15 cellular contexts compared by ENCODE assay signal in the genomic region with DNA sequence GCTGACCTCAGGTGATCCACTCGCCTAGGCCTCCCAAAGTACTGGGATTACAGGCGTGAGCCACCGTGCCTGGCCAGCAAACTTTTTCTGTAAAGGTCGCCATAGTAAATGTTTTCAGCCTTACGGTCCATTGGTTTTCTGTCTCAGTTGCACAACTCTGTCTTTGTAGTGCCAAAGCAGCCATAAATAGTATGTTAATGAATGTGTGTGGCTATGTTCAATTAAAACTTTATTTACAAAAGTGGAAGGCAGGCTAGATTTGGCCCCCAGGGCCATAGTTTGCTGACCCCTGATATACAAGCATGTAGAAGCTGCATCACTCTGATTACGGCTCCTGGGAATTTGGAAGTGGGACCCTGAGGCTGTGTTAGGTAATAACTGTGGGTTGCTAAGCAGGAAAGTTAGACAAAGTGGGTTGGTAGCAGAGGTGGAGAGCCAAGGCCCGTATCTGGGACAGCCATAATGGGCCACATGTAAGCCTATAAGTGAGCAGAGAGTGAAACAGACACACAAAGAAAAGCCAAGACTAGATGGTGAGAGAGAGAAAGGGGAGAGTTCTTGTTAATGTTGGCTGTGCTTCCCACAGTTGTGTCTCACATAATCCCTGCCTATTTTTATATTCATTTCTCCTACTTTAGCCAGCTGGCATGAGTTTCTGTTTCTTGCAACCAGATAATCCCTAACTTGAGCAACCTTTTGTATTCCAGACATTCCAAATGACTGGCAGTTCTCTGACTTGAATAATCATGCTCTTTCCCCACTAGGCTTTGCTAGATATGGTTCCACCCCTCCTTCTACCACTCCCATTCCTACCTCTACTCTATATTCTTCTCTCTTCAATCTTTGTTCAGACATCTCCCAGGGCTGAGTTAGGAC. TPM values are rescaled to one million over a fixed set of nuclear protein-coding genes. Genes with fewer than 3 reads are reported as not detected.
DNase-seq lines count a peak whose midpoint lies in the region; ATAC-seq, FAIRE-seq and TF ChIP-seq lines count a peak whose summit lies in the region.
"Had no signal": no experiment of that assay in that cellular context is flagged by ENCODE, and none has a peak within 500 bp of the region (broad histone marks: within the 10 kb centered on the region; RNA-seq: fewer than 3 reads in every experiment).

No MANE protein-coding gene starts in this region.

- in situ Hi-C loops in GM12878 (cut with MboI) = no loop called here

- CTCF ChIA-PET in GM12878 (lab: Yijun Ruan, JAX) = no interaction called here
- CTCF ChIA-PET in CD8-positive, alpha-beta T cell (lab: Charles Lee) = no interaction called here

- RAD21 ChIA-PET in GM12878 (lab: Charles Lee; ENCODE audit: unreplicated experiment) = no interaction called here

- TF ChIP-seq CTCF in GM12878 (IDR thresholded peaks at IDR 0.05 in 2 of 3, conservative IDR thresholded peaks at IDR 0.05 in 1 of 3; ENCODE audit: control insufficient read depth in 2 of 3, extremely low read depth in 1 of 3, insufficient read depth in 1 of 3, low read depth in 3 of 3, low read length in 3 of 3) (no peak), foreskin keratinocyte (conservative IDR thresholded peaks at IDR 0.05) (no peak)
- TF ChIP-seq CTCF in CD8-positive, alpha-beta T cell (IDR thresholded peaks at IDR 0.05) = no peak

- no peak overlapping the region for H3K4me2 ChIP-seq in GM12878 (ENCODE audit: control insufficient read depth, insufficient read depth)

- H2AFZ ChIP-seq in GM12878 (ENCODE audit: control insufficient read depth, low read depth, low read length) = no peak overlapping the region

- BruUV-seq in GM12878 (replicated peaks; lab: Mats Ljungman, UMichigan) = no TSS peak

- peaks cover 3% of the 10 kb centered on the region for H3K9me3 ChIP-seq in GM12878 (replicated peaks; ENCODE audit: control insufficient read depth, insufficient read depth, low read length)
- H3K9me3 ChIP-seq in CD8-positive, alpha-beta T cell (ENCODE audit: low read length) = no peaks in the 10 kb centered on the region

- H3K4me3 Mint-ChIP-seq in CD8-positive, alpha-beta T cell = no peak overlapping the region
- H3K4me3 Mint-ChIP-seq: activated CD4-positive, alpha-beta memory T cell treated with anti-CD3 and anti-CD28 coated beads, Interleukin-2, amount 10 ng/mL, durations not matched to agents 7 days and 5 days; stimulated activated memory B cell treated with anti-CD40 and anti-IgM and Interleukin-4, amounts not matched to agents 10 μg/mL and 1 μg/mL and 100 μg/mL, for 72 hours had no signal

- intact Hi-C loops in GM12878 (cut with micrococcal nuclease; ENCODE audit: unreplicated experiment) = no loop called here
- intact Hi-C loops in sciatic nerve (cut with DNase I) = no loop called here
- intact Hi-C loops in CD8-positive, alpha-beta T cell (cut with DNase I, micrococcal nuclease) = no loop called here

- no peak for TF ChIP-seq EP300 in GM12878 (IDR thresholded peaks at IDR 0.05; ENCODE audit: borderline replicate concordance in 1 of 2, control insufficient read depth in 1 of 2, low read depth in 2 of 2, low read length in 2 of 2)

- no peaks in the 10 kb centered on the region for H3K27me3 Mint-ChIP-seq in CD8-positive, alpha-beta T cell (ENCODE audit: low read depth)
- H3K27me3 Mint-ChIP-seq: activated CD4-positive, alpha-beta memory T cell treated with anti-CD3 and anti-CD28 coated beads, Interleukin-2, amount 10 ng/mL, durations not matched to agents 7 days and 5 days; stimulated activated memory B cell treated with anti-CD40 and anti-IgM and Interleukin-4, amounts not matched to agents 10 μg/mL and 1 μg/mL and 100 μg/mL, for 72 hours had no signal

- H3K36me3 Mint-ChIP-seq in CD8-positive, alpha-beta T cell = peaks cover 15% of the 10 kb centered on the region

- ATAC-seq in GM12878 (no peak), foreskin keratinocyte (peak; percentile 47), sciatic nerve (peak; percentile 92)
- ATAC-seq in CD8-positive, alpha-beta T cell = no peak
- ATAC-seq: stimulated activated memory B cell treated with anti-CD40 and anti-IgM and Interleukin-4, amounts not matched to agents 10 μg/mL and 1 μg/mL and 100 μg/mL, for 72 hours had no signal

- 88% methylated on average over 7 of the region's 7 CpGs for WGBS in GM12878 (ENCODE audit: insufficient coverage, insufficient replicate concordance, low lambda C conversion rate, missing lambda C conversion rate)

- H3K27ac ChIP-seq in GM12878 (ENCODE audit: control insufficient read depth, insufficient read depth) (no peak overlapping the region), foreskin keratinocyte (peak overlapping the region; percentile 53)
- no peak overlapping the region for H3K27ac ChIP-seq in CD8-positive, alpha-beta T cell (ENCODE audit: low read depth, low read length)

- POLR2A ChIA-PET in GM12878 (lab: Charles Lee) = no interaction called here
- POLR2A ChIA-PET in CD8-positive, alpha-beta T cell (lab: Charles Lee) = interaction anchor here (0.6 kb wide), 1 partner anchor 871 kb away, joined by 3 read pairs; no protein-coding TSS in a partner anchor

- H3K9me3 Mint-ChIP-seq in CD8-positive, alpha-beta T cell = peaks cover 8% of the 10 kb centered on the region

- no peak overlapping the region for H3K9ac ChIP-seq in GM12878 (ENCODE audit: control insufficient read depth, insufficient read depth, low read length)

- H4K20me1 ChIP-seq in GM12878 (ENCODE audit: control insufficient read depth, insufficient read depth) = no peaks in the 10 kb centered on the region

- H3K27me3 ChIP-seq in GM12878 (replicated peaks in 1 of 2; ENCODE audit: control insufficient read depth in 2 of 2, insufficient read depth in 2 of 2, low read length in 1 of 2) (no peaks in the 10 kb centered on the region), foreskin keratinocyte (no peaks in the 10 kb centered on the region)
- no peaks in the 10 kb centered on the region for H3K27me3 ChIP-seq in CD8-positive, alpha-beta T cell (ENCODE audit: insufficient read depth, low read length)

- peak; percentile 63 for DNase-seq in ELF-1 (ENCODE audit: low read depth, low spot score)
- DNase-seq in GM12878 (ENCODE audit: low read depth, low spot score) = no peak
- DNase-seq in foreskin keratinocyte = peak; percentile 67 to 83
- no peak for DNase-seq in sciatic nerve (ENCODE audit: low spot score)
- DNase-seq in dermis blood vessel endothelial cell = no peak
- no peak for DNase-seq in DMS 273 (lab: John Stamatoyannopoulos, UW; ENCODE audit: unreplicated experiment)
- no peak for DNase-seq in CD8-positive, alpha-beta T cell
- DNase-seq in NCI-H187 (lab: John Stamatoyannopoulos, UW) = no peak
- DNase-seq: activated CD4-positive, alpha-beta memory T cell treated with anti-CD3 and anti-CD28 coated beads, Interleukin-2, amount 10 ng/mL, durations not matched to agents 7 days and 5 days; KG1; NCI-H82; nucleus accumbens; stimulated activated CD4-positive, alpha-beta T cell treated with anti-CD3 and anti-CD28 coated beads, Interleukin-2, amount 100 ng/mL, for 48 hours; T-helper 9 cell had no signal

- no peaks in the 10 kb centered on the region for H3K4me1 ChIP-seq in GM12878 (ENCODE audit: control insufficient read depth, insufficient read depth, low read length)
- no peaks in the 10 kb centered on the region for H3K4me1 ChIP-seq in foreskin keratinocyte
- H3K4me1 ChIP-seq in CD8-positive, alpha-beta T cell (ENCODE audit: insufficient read depth, low read length) = no peaks in the 10 kb centered on the region

- H3K27ac Mint-ChIP-seq in CD8-positive, alpha-beta T cell = no peak overlapping the region
- H3K27ac Mint-ChIP-seq: activated CD4-positive, alpha-beta memory T cell treated with anti-CD3 and anti-CD28 coated beads, Interleukin-2, amount 10 ng/mL, durations not matched to agents 7 days and 5 days; stimulated activated memory B cell treated with anti-CD40 and anti-IgM and Interleukin-4, amounts not matched to agents 10 μg/mL and 1 μg/mL and 100 μg/mL, for 72 hours had no signal

- no peak for TF ChIP-seq RAD21 in GM12878 (IDR thresholded peaks at IDR 0.05; ENCODE audit: insufficient read depth, low read depth, low read length)

- H3K79me2 ChIP-seq in GM12878 (ENCODE audit: control insufficient read depth, insufficient read depth, low read length) = no peaks in the 10 kb centered on the region

- no peaks in the 10 kb centered on the region for H3K36me3 ChIP-seq in GM12878 (ENCODE audit: control insufficient read depth in 2 of 2, insufficient read depth in 2 of 2, low read length in 1 of 2)
- no peaks in the 10 kb centered on the region for H3K36me3 ChIP-seq in CD8-positive, alpha-beta T cell (ENCODE audit: insufficient read depth, low read length)

- SMC1A ChIA-PET in GM12878 (lab: Charles Lee; ENCODE audit: uncharacterized antibody, unreplicated experiment) = interaction anchor here (0.6 kb wide), 1 partner anchor 79 kb away, joined by 3 read pairs; no protein-coding TSS in a partner anchor

- peaks cover 2% of the 10 kb centered on the region for H3K4me1 Mint-ChIP-seq in CD8-positive, alpha-beta T cell (ENCODE audit: low read depth)
- H3K4me1 Mint-ChIP-seq: stimulated activated memory B cell treated with anti-CD40 and anti-IgM and Interleukin-4, amounts not matched to agents 10 μg/mL and 1 μg/mL and 100 μg/mL, for 72 hours had no signal

- no peak for FAIRE-seq in GM12878 (lab: Jason Lieb, UNC)

- no peak for TF ChIP-seq POLR2A in GM12878 (IDR thresholded peaks at IDR 0.05; ENCODE audit: low read depth, low read length)

- H3K4me3 ChIP-seq in GM12878 = no peak overlapping the region
- H3K4me3 ChIP-seq in CD8-positive, alpha-beta T cell (ENCODE audit: low read depth, low read length) = no peak overlapping the region

RNA-seq across cellular contexts. Expression of a gene that starts 7.8 kb away (rescaled TPM):
- total RNA-seq in GM12878 (2013; cell fraction: nucleolus; rRNA removed) = 46.2 and 53.4 TPM in 2 replicates
- total RNA-seq in GM12878 (2014; rRNA removed) (32.5 and 36.6 TPM in 2 replicates), GM12878 (2014; rRNA removed; fragmentation: Illumina TruSeq; extraction: Trizol) (34.4 and 34.7 TPM in 2 replicates), GM12878 (2021) (26.6 and 29.9 TPM in 2 replicates), foreskin keratinocyte (28.4 and 29.3 TPM in 2 replicates), sciatic nerve (45.4 TPM), dermis blood vessel endothelial cell (48.5 and 53.1 TPM in 2 replicates)
- 4.8 TPM for polyA plus RNA-seq in GM12878 (2011; ENCODE audit: low read depth)
- polyA plus RNA-seq in GM12878 (2011; rRNA removed) (28.7 and 36.0 TPM in 2 replicates), GM12878 (2014; fragmentation: Illumina TruSeq; extraction: Trizol) (26.5 and 27.0 TPM in 2 replicates), GM12878 (2014; fragmentation: Nextera tagmentation; extraction: Ambion mirVana) (10 to 100 TPM in 1 of 2 experiments, 1 to 10 TPM in 1; 10.0 to 27.4 TPM), GM12878 (2014; rRNA removed) (10.8 and 12.7 TPM in 2 replicates), GM12878 (2016; fragmentation: Nextera tagmentation; extraction: Ambion mirVana) (10 to 100 TPM; 29.7 to 30.4 TPM), foreskin keratinocyte (2.8 and 4.2 TPM in 2 replicates)
- polyA plus RNA-seq in GM12878 (2011; cell fraction: cytosol; rRNA removed) = 13.0 and 15.2 TPM in 2 replicates
- 13.7 and 14.3 TPM in 2 replicates for polyA plus RNA-seq in GM12878 (2011; cell fraction: nucleus; rRNA removed)
- polyA plus RNA-seq in GM12878 (2012) = 6.2 and 9.2 TPM in 2 replicates
- 37.4 and 53.0 TPM in 2 replicates for polyA minus RNA-seq in GM12878 (2011; rRNA and poly(A)+ RNA removed)
- 15.3 and 19.9 TPM in 2 replicates for polyA minus RNA-seq in GM12878 (2011; cell fraction: cytosol; rRNA and poly(A)+ RNA removed)
- polyA minus RNA-seq in GM12878 (2011; cell fraction: nucleus; rRNA and poly(A)+ RNA removed) = 19.0 and 30.0 TPM in 2 replicates
- total RNA-seq in CD8-positive, alpha-beta T cell = 10 to 100 TPM; 32.0 to 36.6 TPM

Comparison
In these comparisons a context has a peak if more than half of its experiments do, and no peak if none do; other contexts are left out.
1. DNase-seq: peak in ELF-1 (single experiment) and foreskin keratinocyte (2 of 2); none in GM12878 (single experiment), sciatic nerve (single experiment), dermis blood vessel endothelial cell (single experiment), DMS 273 (single experiment), CD8-positive, alpha-beta T cell (0 of 7) and NCI-H187 (0 of 2).
2. ATAC-seq: peak in foreskin keratinocyte (single experiment) and sciatic nerve (single experiment); none in GM12878 (single experiment) and CD8-positive, alpha-beta T cell (single experiment).